Comparison of ENCODE assay signal across 20 cellular contexts in the genomic region with DNA sequence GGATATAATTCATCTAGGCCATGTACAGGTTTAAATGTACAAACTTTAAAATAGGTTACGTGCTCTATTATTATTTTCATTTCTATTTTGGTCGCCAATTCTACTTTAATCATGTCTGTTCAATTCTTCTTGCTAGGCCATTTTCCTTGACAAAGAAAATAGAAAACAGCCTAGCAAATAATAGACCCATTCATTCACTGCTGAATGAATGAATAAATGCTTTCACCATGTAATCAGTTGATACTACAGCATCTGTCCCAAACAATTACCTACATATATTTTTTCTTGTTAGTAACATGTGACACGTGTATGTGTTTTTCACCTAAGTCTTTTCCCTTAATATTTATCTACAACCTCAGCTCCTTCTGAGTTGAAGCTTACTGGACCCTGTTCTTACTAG. TPM values are rescaled to one million over a fixed set of nuclear protein-coding genes. Genes with fewer than 3 reads are reported as not detected.
DNase-seq lines count a peak whose midpoint lies in the region; ATAC-seq and TF ChIP-seq lines count a peak whose summit lies in the region.
"Had no signal": no experiment of that assay in that cellular context is flagged by ENCODE, and none has a peak within 500 bp of the region (broad histone marks: within the 10 kb centered on the region; RNA-seq: fewer than 3 reads in every experiment).

No MANE protein-coding gene starts in this region.

- intact Hi-C loops in dorsolateral prefrontal cortex (cut with DNase I): no loop called here

- no peak for ATAC-seq in GM19452 (IDR thresholded peaks at IDR 0.05; ENCODE audit: unreplicated experiment)
- ATAC-seq: CD8-positive, alpha-beta T cell; HCT116 had no signal

- H3K4me3 ChIP-seq in dorsolateral prefrontal cortex (no peak overlapping the region), WERI-Rb-1 (ENCODE audit: low read depth, low read length) (no peak overlapping the region)
- H3K4me3 ChIP-seq: BLaER1 treated with 17β-estradiol and CSF1 and Interleukin-3, amounts not matched to agents 10 nM and 100 nM had no signal

- in situ Hi-C loops in SK-MEL-5 (cut with HindIII; ENCODE audit: low pct_unique_long_range_greater_than_20kb, low sequenced_read_pairs): loop anchor here (25.0 kb wide), 1 partner anchor 451 kb away; the partner anchor contains the start of genes ADAMTS15 and ADAMTS8

- H3K27me3 ChIP-seq in dorsolateral prefrontal cortex: no peaks in the 10 kb centered on the region
- H3K27me3 ChIP-seq in WERI-Rb-1 (ENCODE audit: insufficient read depth, low read depth, severe bottlenecking): no peaks in the 10 kb centered on the region
- H3K27me3 ChIP-seq: BLaER1 treated with 17β-estradiol and CSF1 and Interleukin-3, amounts not matched to agents 10 nM and 100 nM had no signal

- DNase-seq in SK-MEL-5 (ENCODE audit: low read depth, low spot score) (peak; percentile 55), dorsolateral prefrontal cortex (no peak), midbrain (lab: John Stamatoyannopoulos, UW) (peak; percentile 20), SIG-M5 (lab: John Stamatoyannopoulos, UW) (no peak), WERI-Rb-1 (no peak)
- DNase-seq: CD8-positive, alpha-beta T cell; COR-L47; DMS 273 treated with DMSO at 0.1 percent for 48 hours; DMS53; DND-41; EL; GOT3; H7; HFFc6; IMR-90 had no signal

- peaks cover 27% of the 10 kb centered on the region for H3K36me3 ChIP-seq in WERI-Rb-1

- TF ChIP-seq CTCF in dorsolateral prefrontal cortex (IDR thresholded peaks at IDR 0.05 in 54 of 56, conservative IDR thresholded peaks at IDR 0.05 in 2 of 56; ENCODE audit: low read depth in 1 of 56, partially characterized antibody in 56 of 56): peak in 1 of 56 donors; percentile 14
- no peak for TF ChIP-seq CTCF in WERI-Rb-1 (IDR thresholded peaks at IDR 0.05; ENCODE audit: low read depth, low read length)

- H3K9me3 ChIP-seq in WERI-Rb-1 (ENCODE audit: severe bottlenecking): no peaks in the 10 kb centered on the region
- H3K9me3 ChIP-seq: BLaER1 treated with 17β-estradiol and CSF1 and Interleukin-3, amounts not matched to agents 10 nM and 100 nM had no signal

- H3K27ac ChIP-seq in dorsolateral prefrontal cortex: peak overlapping the region in 55 of 59 donors; percentile 1 to 89 (median 70)
- H3K27ac ChIP-seq in temporal lobe (ENCODE audit: low read depth, low read length): peak overlapping the region; percentile 82
- no peak overlapping the region for H3K27ac ChIP-seq in WERI-Rb-1
- H3K27ac ChIP-seq: BLaER1 treated with 17β-estradiol and CSF1 and Interleukin-3, amounts not matched to agents 10 nM and 100 nM; HL-60 had no signal

RNA-seq across cellular contexts. Expression of gene SNX19, which starts 27.5 kb away (rescaled TPM):
- total RNA-seq in SK-MEL-5 (2014; rRNA removed; shearing (Covaris generic)): 56.8 and 57.1 TPM in 2 replicates
- 64.5 and 82.3 TPM in 2 replicates for polyA plus RNA-seq in SK-MEL-5 (2015; cell fraction: cytosol; rRNA removed)
- polyA plus RNA-seq in SK-MEL-5 (2015; cell fraction: nucleus; rRNA removed): 52.8 and 60.5 TPM in 2 replicates
- total RNA-seq in dorsolateral prefrontal cortex: 100 to 1,000 TPM in 41 of 120 experiments, 10 to 100 TPM in 79; 61.4 to 132 (median 93.3) TPM
- 44.3 TPM for total RNA-seq in temporal lobe

Comparison
In these comparisons a context has a peak if more than half of its experiments do, and no peak if none do; other contexts are left out.
1. DNase-seq: peak in SK-MEL-5 (single experiment) and midbrain (single experiment); none in dorsolateral prefrontal cortex (0 of 10), SIG-M5 (single experiment) and WERI-Rb-1 (single experiment).